Comparison of ENCODE assay signal across 10 cellular contexts in genomic region chr15:28017423-28017924, GRCh38.
DNase-seq lines count a peak whose midpoint lies in the region; ATAC-seq and TF ChIP-seq lines count a peak whose summit lies in the region.
"Had no signal": no experiment of that assay in that cellular context is flagged by ENCODE, and none has a peak within 500 bp of the region (broad histone marks: within the 10 kb centered on the region; RNA-seq: fewer than 3 reads in every experiment).

No MANE protein-coding gene starts in this region.

- no peak for ATAC-seq in stimulated activated naive CD8-positive, alpha-beta T cell treated with anti-CD3 and anti-CD28 coated beads, Interleukin-15, amount 100 ng/mL, for 72 hours

- no peak overlapping the region for H3K27ac ChIP-seq in neuronal stem cell (replicated peaks; ENCODE audit: low read length)
- H3K27ac ChIP-seq: adrenal gland had no signal

- no peak overlapping the region for H3K4me3 Mint-ChIP-seq in chondrocyte (ENCODE audit: unreplicated experiment)
- no peak overlapping the region for H3K4me3 Mint-ChIP-seq in stimulated activated naive CD8-positive, alpha-beta T cell treated with anti-CD3 and anti-CD28 coated beads, Interleukin-15, amount 100 ng/mL, for 72 hours

- H3K27ac Mint-ChIP-seq in chondrocyte (ENCODE audit: unreplicated experiment) = no peak overlapping the region
- no peak overlapping the region for H3K27ac Mint-ChIP-seq in stimulated activated naive CD8-positive, alpha-beta T cell treated with anti-CD3 and anti-CD28 coated beads, Interleukin-15, amount 100 ng/mL, for 72 hours

- no peak overlapping the region for H3K9ac ChIP-seq in neuronal stem cell (ENCODE audit: low read depth, low read length, poor library complexity)

- H3K4me2 ChIP-seq in neuronal stem cell (ENCODE audit: insufficient read depth, low read length, poor library complexity, severe bottlenecking) = no peak overlapping the region

- DNase-seq in DMS153 (lab: John Stamatoyannopoulos, UW) (peak; percentile 2), DMS153 treated with DMSO at 0.1 percent for 48 hours (lab: John Stamatoyannopoulos, UW; ENCODE audit: unreplicated experiment) (no peak), NCI-H460 (ENCODE audit: extremely low read depth, low read depth) (peak; percentile 8), chondrocyte (ENCODE audit: low spot score) (no peak), neuronal stem cell (ENCODE audit: low spot score) (peak; percentile 8), NCI-H226 (no peak), NCI-H1930 (lab: John Stamatoyannopoulos, UW) (no peak)
- no peak for DNase-seq in stimulated activated naive CD8-positive, alpha-beta T cell treated with anti-CD3 and anti-CD28 coated beads, Interleukin-15, amount 100 ng/mL, for 72 hours
- DNase-seq: adrenal gland; stimulated activated CD4-positive, alpha-beta T cell treated with anti-CD3 and anti-CD28 coated beads, Interleukin-4, amount 100 ng/mL, for 24 hours had no signal

- no peak overlapping the region for H4K8ac ChIP-seq in neuronal stem cell (ENCODE audit: low read depth, low read length)

- no peak overlapping the region for H2AK5ac ChIP-seq in neuronal stem cell (ENCODE audit: low read depth, low read length)

- H3K36me3 Mint-ChIP-seq in chondrocyte (ENCODE audit: low read depth) = no peaks in the 10 kb centered on the region

- H3K9me3 ChIP-seq in neuronal stem cell (replicated peaks in 1 of 2; ENCODE audit: control insufficient read depth in 2 of 2, insufficient read depth in 1 of 2, low read depth in 1 of 2, low read length in 2 of 2) = no peaks in the 10 kb centered on the region
- H3K9me3 ChIP-seq: adrenal gland had no signal

- H2BK120ac ChIP-seq in neuronal stem cell (ENCODE audit: low read depth, low read length) = peak overlapping the region; percentile 27

- no peak overlapping the region for H3K14ac ChIP-seq in neuronal stem cell (ENCODE audit: low read length)

- H3K27me3 Mint-ChIP-seq in chondrocyte (ENCODE audit: low read depth) = no peaks in the 10 kb centered on the region
- peaks cover 10% of the 10 kb centered on the region for H3K27me3 Mint-ChIP-seq in stimulated activated naive CD8-positive, alpha-beta T cell treated with anti-CD3 and anti-CD28 coated beads, Interleukin-15, amount 100 ng/mL, for 72 hours

- H2BK12ac ChIP-seq in neuronal stem cell (ENCODE audit: low read length) = no peak overlapping the region

- H3K18ac ChIP-seq in neuronal stem cell (ENCODE audit: low read length) = peak overlapping the region; percentile 36

- peak; percentile 45 for TF ChIP-seq CTCF in chondrocyte (IDR thresholded peaks at IDR 0.05)

- H2BK5ac ChIP-seq in neuronal stem cell (ENCODE audit: low read length) = no peak overlapping the region

- H3K4ac ChIP-seq in neuronal stem cell (ENCODE audit: low read length) = no peak overlapping the region

- H3K4me1 ChIP-seq in neuronal stem cell (ENCODE audit: control insufficient read depth in 2 of 2, insufficient read depth in 1 of 2, low read depth in 1 of 2, low read length in 2 of 2) = peaks cover 0 to 22% of the 10 kb centered on the region in 2 donors
- H3K4me1 ChIP-seq: adrenal gland had no signal

- H4K91ac ChIP-seq in neuronal stem cell (ENCODE audit: low read depth, low read length, poor library complexity) = no peak overlapping the region

- no peaks in the 10 kb centered on the region for H3K9me3 Mint-ChIP-seq in chondrocyte (ENCODE audit: low read depth)
- no peaks in the 10 kb centered on the region for H3K9me3 Mint-ChIP-seq in stimulated activated naive CD8-positive, alpha-beta T cell treated with anti-CD3 and anti-CD28 coated beads, Interleukin-15, amount 100 ng/mL, for 72 hours

- no peak overlapping the region for H3K23ac ChIP-seq in neuronal stem cell (ENCODE audit: low read depth, low read length, poor library complexity)

- no peak overlapping the region for H2BK15ac ChIP-seq in neuronal stem cell (ENCODE audit: low read length)

- H3K27me3 ChIP-seq in neuronal stem cell (ENCODE audit: control insufficient read depth in 3 of 3, insufficient read depth in 3 of 3, low read depth in 1 of 3, low read length in 3 of 3) = no peaks in the 10 kb centered on the region
- H3K27me3 ChIP-seq: adrenal gland had no signal

- H3K79me1 ChIP-seq in neuronal stem cell (ENCODE audit: low read depth, low read length) = no peaks in the 10 kb centered on the region

- peaks cover 15% of the 10 kb centered on the region for H3K4me1 Mint-ChIP-seq in chondrocyte (ENCODE audit: low read depth)
- no peaks in the 10 kb centered on the region for H3K4me1 Mint-ChIP-seq in stimulated activated naive CD8-positive, alpha-beta T cell treated with anti-CD3 and anti-CD28 coated beads, Interleukin-15, amount 100 ng/mL, for 72 hours

- no CpG with 5 or more reads among the region's 10 CpGs for WGBS in neuronal stem cell (ENCODE audit: extremely low coverage in 2 of 2, insufficient read length in 2 of 2, insufficient replicate concordance in 1 of 2), 2 donors

- H3K36me3 ChIP-seq in neuronal stem cell (replicated peaks in 1 of 2; ENCODE audit: control insufficient read depth in 2 of 2, insufficient read depth in 2 of 2, low read length in 2 of 2) = no peaks in the 10 kb centered on the region
- H3K36me3 ChIP-seq: adrenal gland had no signal

- H3K4me3 ChIP-seq in neuronal stem cell (ENCODE audit: low read length in 2 of 2) = no peak overlapping the region
- H3K4me3 ChIP-seq: adrenal gland had no signal

- no peak overlapping the region for H2AFZ ChIP-seq in neuronal stem cell (ENCODE audit: low read length)

Comparison
In these comparisons a context has a peak if more than half of its experiments do, and no peak if none do; other contexts are left out.
1. DNase-seq: peak in DMS153 (single experiment), NCI-H460 (single experiment) and neuronal stem cell (single experiment); none in DMS153 treated with DMSO at 0.1 percent for 48 hours (single experiment), chondrocyte (single experiment), stimulated activated naive CD8-positive, alpha-beta T cell treated with anti-CD3 and anti-CD28 coated beads, Interleukin-15, amount 100 ng/mL, for 72 hours (0 of 2), NCI-H226 (single experiment) and NCI-H1930 (0 of 2).